ENCODE assay signal across 1 cellular context in the genomic region with DNA sequence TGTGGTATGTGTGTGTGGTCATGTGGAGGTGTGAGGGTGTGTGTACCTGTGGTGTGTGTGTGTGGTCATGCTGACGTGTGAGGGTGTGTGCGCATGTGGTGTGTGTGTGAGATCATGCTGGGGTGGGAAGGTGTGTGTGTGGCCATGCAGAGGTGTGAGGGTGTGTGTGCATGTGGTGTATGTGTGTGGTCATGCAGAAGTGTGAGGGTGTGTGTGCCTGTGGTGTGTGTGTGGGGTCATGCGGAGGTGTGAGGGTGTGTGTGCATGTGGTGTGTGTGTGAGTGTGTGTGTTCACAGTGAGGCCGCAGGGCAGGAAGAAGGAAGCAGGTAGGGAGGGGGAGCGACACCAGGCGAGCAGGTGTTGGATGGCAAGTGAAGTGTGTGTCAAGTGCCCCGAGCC.
TF ChIP-seq lines count a peak whose summit lies in the region.

No MANE protein-coding gene starts in this region.

TF ChIP-seq in HEK293, 187 proteins besides CTCF, POLR2A, EP300 and RAD21 (continued from another document):
- TF ChIP-seq, protein P1, sequence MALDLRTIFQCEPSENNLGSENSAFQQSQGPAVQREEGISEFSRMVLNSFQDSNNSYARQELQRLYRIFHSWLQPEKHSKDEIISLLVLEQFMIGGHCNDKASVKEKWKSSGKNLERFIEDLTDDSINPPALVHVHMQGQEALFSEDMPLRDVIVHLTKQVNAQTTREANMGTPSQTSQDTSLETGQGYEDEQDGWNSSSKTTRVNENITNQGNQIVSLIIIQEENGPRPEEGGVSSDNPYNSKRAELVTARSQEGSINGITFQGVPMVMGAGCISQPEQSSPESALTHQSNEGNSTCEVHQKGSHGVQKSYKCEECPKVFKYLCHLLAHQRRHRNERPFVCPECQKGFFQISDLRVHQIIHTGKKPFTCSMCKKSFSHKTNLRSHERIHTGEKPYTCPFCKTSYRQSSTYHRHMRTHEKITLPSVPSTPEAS (tag by site-specific recombination; IDR thresholded peaks at IDR 0.05): peak; percentile 64; the same call in 1 of the 2 replicates
- TF ChIP-seq, protein P2, sequence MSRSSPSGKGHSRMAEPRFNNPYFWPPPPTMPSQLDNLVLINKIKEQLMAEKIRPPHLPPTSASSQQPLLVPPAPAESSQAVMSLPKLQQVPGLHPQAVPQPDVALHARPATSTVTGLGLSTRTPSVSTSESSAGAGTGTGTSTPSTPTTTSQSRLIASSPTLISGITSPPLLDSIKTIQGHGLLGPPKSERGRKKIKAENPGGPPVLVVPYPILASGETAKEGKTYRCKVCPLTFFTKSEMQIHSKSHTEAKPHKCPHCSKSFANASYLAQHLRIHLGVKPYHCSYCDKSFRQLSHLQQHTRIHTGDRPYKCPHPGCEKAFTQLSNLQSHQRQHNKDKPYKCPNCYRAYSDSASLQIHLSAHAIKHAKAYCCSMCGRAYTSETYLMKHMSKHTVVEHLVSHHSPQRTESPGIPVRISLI (tag by site-specific recombination; IDR thresholded peaks at IDR 0.05): no peak
- TF ChIP-seq, protein P3, sequence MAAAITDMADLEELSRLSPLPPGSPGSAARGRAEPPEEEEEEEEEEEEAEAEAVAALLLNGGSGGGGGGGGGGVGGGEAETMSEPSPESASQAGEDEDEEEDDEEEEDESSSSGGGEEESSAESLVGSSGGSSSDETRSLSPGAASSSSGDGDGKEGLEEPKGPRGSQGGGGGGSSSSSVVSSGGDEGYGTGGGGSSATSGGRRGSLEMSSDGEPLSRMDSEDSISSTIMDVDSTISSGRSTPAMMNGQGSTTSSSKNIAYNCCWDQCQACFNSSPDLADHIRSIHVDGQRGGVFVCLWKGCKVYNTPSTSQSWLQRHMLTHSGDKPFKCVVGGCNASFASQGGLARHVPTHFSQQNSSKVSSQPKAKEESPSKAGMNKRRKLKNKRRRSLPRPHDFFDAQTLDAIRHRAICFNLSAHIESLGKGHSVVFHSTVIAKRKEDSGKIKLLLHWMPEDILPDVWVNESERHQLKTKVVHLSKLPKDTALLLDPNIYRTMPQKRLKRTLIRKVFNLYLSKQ (tag by site-specific recombination; IDR thresholded peaks at IDR 0.05; ENCODE audit: borderline replicate concordance): no peak
- TF ChIP-seq ZNF292 (tag by site-specific recombination; IDR thresholded peaks at IDR 0.05; ENCODE audit: borderline replicate concordance, low read depth) (no peak), ZBTB20 (tag by site-specific recombination; IDR thresholded peaks at IDR 0.05) (no peak)
- TF ChIP-seq, protein P4, sequence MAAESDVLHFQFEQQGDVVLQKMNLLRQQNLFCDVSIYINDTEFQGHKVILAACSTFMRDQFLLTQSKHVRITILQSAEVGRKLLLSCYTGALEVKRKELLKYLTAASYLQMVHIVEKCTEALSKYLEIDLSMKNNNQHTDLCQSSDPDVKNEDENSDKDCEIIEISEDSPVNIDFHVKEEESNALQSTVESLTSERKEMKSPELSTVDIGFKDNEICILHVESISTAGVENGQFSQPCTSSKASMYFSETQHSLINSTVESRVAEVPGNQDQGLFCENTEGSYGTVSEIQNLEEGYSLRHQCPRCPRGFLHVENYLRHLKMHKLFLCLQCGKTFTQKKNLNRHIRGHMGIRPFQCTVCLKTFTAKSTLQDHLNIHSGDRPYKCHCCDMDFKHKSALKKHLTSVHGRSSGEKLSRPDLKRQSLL (tag by site-specific recombination; IDR thresholded peaks at IDR 0.05): no peak
TF ChIP-seq in HEK293: peak in this region for 4.
